Comparison of ENCODE assay signal across 19 cellular contexts in genomic region chr5:34700078-34700452, GRCh38. TPM values are rescaled to one million over a fixed set of nuclear protein-coding genes. Genes with fewer than 3 reads are reported as not detected.
A peak's percentile ranks its signal among the peaks of the same experiment; 100 is the strongest.
DNase-seq lines count a peak whose midpoint lies in the region; ATAC-seq, FAIRE-seq and TF ChIP-seq lines count a peak whose summit lies in the region.
"Had no signal": no experiment of that assay in that cellular context is flagged by ENCODE, and none has a peak within 500 bp of the region (broad histone marks: within the 10 kb centered on the region; RNA-seq: fewer than 3 reads in every experiment).

No MANE protein-coding gene starts in this region.

- intact Hi-C loops in ascending aorta (cut with DNase I): no loop called here
- intact Hi-C loops in left colon (cut with DNase I, micrococcal nuclease): no loop called here

- DNase-seq in H9 (no peak), ascending aorta (ENCODE audit: low spot score in 2 of 2) (no peak), left colon (no peak), smooth muscle cell (lab: John Stamatoyannopoulos, UW; ENCODE audit: unreplicated experiment) (no peak), GM19239 (ENCODE audit: insufficient read length, low spot score) (no peak)
- DNase-seq in activated CD4-positive, alpha-beta T cell treated with anti-CD3 and anti-CD28 coated beads, Interleukin-2, amount 10 ng/mL, durations not matched to agents 7 days and 5 days: no peak
- DNase-seq: CD4-positive, alpha-beta T cell; DMS79; Karpas-422; MM.1S; NCI-H1105 treated with DMSO at 0.1 percent for 48 hours; NCI-H2029 treated with DMSO at 0.1 percent for 48 hours; SIG-M5 had no signal

- no CpG with 5 or more reads among the region's 2 CpGs for WGBS in H9 (ENCODE audit: extremely low coverage, insufficient read length, low lambda C conversion rate)
- WGBS in smooth muscle cell (ENCODE audit: low lambda C conversion rate): 82% methylated on average over 2 of the region's 2 CpGs

- no peaks in the 10 kb centered on the region for H3K9me3 Mint-ChIP-seq in H9
- no peaks in the 10 kb centered on the region for H3K9me3 Mint-ChIP-seq in activated CD4-positive, alpha-beta T cell treated with anti-CD3 and anti-CD28 coated beads, Interleukin-2, amount 10 ng/mL, durations not matched to agents 7 days and 5 days
- H3K9me3 Mint-ChIP-seq: CD4-positive, alpha-beta T cell had no signal

- peaks cover 6 to 16% (median 7%) of the 10 kb centered on the region in 3 experiments; a peak in 5 of 7 replicates for H3K36me3 Mint-ChIP-seq in H9 (ENCODE audit: insufficient read depth in 1 of 3, low read depth in 3 of 3)
- no peaks in the 10 kb centered on the region for H3K36me3 Mint-ChIP-seq in activated CD4-positive, alpha-beta T cell treated with anti-CD3 and anti-CD28 coated beads, Interleukin-2, amount 10 ng/mL, durations not matched to agents 7 days and 5 days (ENCODE audit: low read depth)

- H3K4me3 Mint-ChIP-seq in H9: peak overlapping the region in 1 of 2 experiments; percentile 13; a peak in 1 of 5 replicates
- H3K4me3 Mint-ChIP-seq in activated CD4-positive, alpha-beta T cell treated with anti-CD3 and anti-CD28 coated beads, Interleukin-2, amount 10 ng/mL, durations not matched to agents 7 days and 5 days: no peak overlapping the region
- H3K4me3 Mint-ChIP-seq: B cell; CD4-positive, alpha-beta T cell had no signal

- no peak overlapping the region for H2BK20ac ChIP-seq in H9 (ENCODE audit: low read depth, low read length, poor library complexity, severe bottlenecking)

- H3K36me3 ChIP-seq in ascending aorta (no peaks in the 10 kb centered on the region), smooth muscle cell (ENCODE audit: low read depth) (no peaks in the 10 kb centered on the region)

- no peak overlapping the region for H4K8ac ChIP-seq in H9 (replicated peaks; ENCODE audit: insufficient read length, low read depth, low read length)

- no peak overlapping the region for H3T11ph ChIP-seq in H9 (ENCODE audit: low read length)

- ATAC-seq in left colon: peak; percentile 5
- no peak for ATAC-seq in HG02759 (IDR thresholded peaks at IDR 0.05; ENCODE audit: unreplicated experiment)
- ATAC-seq: GM12878, HCT116 had no signal

- H4K20me1 ChIP-seq in H9 (ENCODE audit: control insufficient read depth, insufficient read depth, insufficient read length): no peaks in the 10 kb centered on the region
- peaks cover 87% of the 10 kb centered on the region for H4K20me1 ChIP-seq in smooth muscle cell (ENCODE audit: low read depth)

- no peak overlapping the region for H3K4me3 ChIP-seq in ascending aorta
- no peak overlapping the region for H3K4me3 ChIP-seq in smooth muscle cell
- H3K4me3 ChIP-seq: GM12878 had no signal

- no peak overlapping the region for H2BK15ac ChIP-seq in H9 (ENCODE audit: low read depth, low read length)

- no peak overlapping the region for H2BK12ac ChIP-seq in H9 (ENCODE audit: insufficient read length, low read depth, low read length)

- no peaks in the 10 kb centered on the region for H3K9me3 ChIP-seq in H9 (ENCODE audit: control insufficient read depth, low read depth, low read length)
- H3K9me3 ChIP-seq in ascending aorta: no peaks in the 10 kb centered on the region
- no peaks in the 10 kb centered on the region for H3K9me3 ChIP-seq in smooth muscle cell (replicated peaks; ENCODE audit: low read depth)

- H4K91ac ChIP-seq in H9 (ENCODE audit: insufficient read length, low read depth, low read length): no peak overlapping the region

- H2BK120ac ChIP-seq in H9 (ENCODE audit: low read depth, low read length, poor library complexity, severe bottlenecking): no peak overlapping the region

- H3K4me2 ChIP-seq in H9 (ENCODE audit: insufficient read depth, insufficient read length, low read length): peak overlapping the region; percentile 1
- peak overlapping the region; percentile 16 for H3K4me2 ChIP-seq in smooth muscle cell

- no peak overlapping the region for H3K14ac ChIP-seq in H9 (ENCODE audit: insufficient read depth, low read length)

- CTCF ChIA-PET in activated CD4-positive, alpha-beta T cell treated with anti-CD3 and anti-CD28 coated beads, Interleukin-2, amount 10 ng/mL, durations not matched to agents 7 days and 5 days (lab: Charles Lee): no interaction called here

- no peaks in the 10 kb centered on the region for H3K27me3 ChIP-seq in H9 (ENCODE audit: insufficient read depth, low read length)
- H3K27me3 ChIP-seq in ascending aorta: no peaks in the 10 kb centered on the region
- no peaks in the 10 kb centered on the region for H3K27me3 ChIP-seq in smooth muscle cell (ENCODE audit: low read depth)

- POLR2A ChIA-PET in activated CD4-positive, alpha-beta T cell treated with anti-CD3 and anti-CD28 coated beads, Interleukin-2, amount 10 ng/mL, durations not matched to agents 7 days and 5 days (lab: Charles Lee): no interaction called here

- peaks cover 64 to 73% of the 10 kb centered on the region in 2 experiments for H3K4me1 Mint-ChIP-seq in H9
- peaks cover 7% of the 10 kb centered on the region for H3K4me1 Mint-ChIP-seq in activated CD4-positive, alpha-beta T cell treated with anti-CD3 and anti-CD28 coated beads, Interleukin-2, amount 10 ng/mL, durations not matched to agents 7 days and 5 days

- TF ChIP-seq CTCF in H9 (conservative IDR thresholded peaks at IDR 0.05): no peak
- no peak for TF ChIP-seq CTCF in ascending aorta (IDR thresholded peaks at IDR 0.05)
- TF ChIP-seq CTCF in smooth muscle cell (IDR thresholded peaks at IDR 0.05; ENCODE audit: borderline replicate concordance, insufficient read depth, poor library complexity, severe bottlenecking): no peak

- H3K27me3 Mint-ChIP-seq in H9 (ENCODE audit: low read depth): no peaks in the 10 kb centered on the region
- H3K27me3 Mint-ChIP-seq in activated CD4-positive, alpha-beta T cell treated with anti-CD3 and anti-CD28 coated beads, Interleukin-2, amount 10 ng/mL, durations not matched to agents 7 days and 5 days: no peaks in the 10 kb centered on the region
- H3K27me3 Mint-ChIP-seq: B cell; CD4-positive, alpha-beta T cell had no signal

- H2BK5ac ChIP-seq in H9 (ENCODE audit: insufficient read length, low read length): no peak overlapping the region

- H3F3A ChIP-seq in smooth muscle cell (ENCODE audit: low read depth): peaks cover 18% of the 10 kb centered on the region

- peak overlapping the region; percentile 6 to 69 (median 10); a peak in 4 of 7 replicates for H3K27ac Mint-ChIP-seq in H9
- H3K27ac Mint-ChIP-seq in activated CD4-positive, alpha-beta T cell treated with anti-CD3 and anti-CD28 coated beads, Interleukin-2, amount 10 ng/mL, durations not matched to agents 7 days and 5 days: no peak overlapping the region
- H3K27ac Mint-ChIP-seq: B cell; CD4-positive, alpha-beta T cell had no signal

- H3K79me1 ChIP-seq in H9 (ENCODE audit: insufficient read depth, low read depth, low read length, poor library complexity, severe bottlenecking): peaks cover 11% of the 10 kb centered on the region

- H3K4me1 ChIP-seq in H9 (ENCODE audit: insufficient read depth, low read length) (peaks cover 17% of the 10 kb centered on the region; the same call in 1 of the 2 replicates), ascending aorta (peaks cover 3% of the 10 kb centered on the region in 2 donors), smooth muscle cell (ENCODE audit: low read depth) (peaks cover 34% of the 10 kb centered on the region)

- H3K79me2 ChIP-seq in H9 (ENCODE audit: insufficient read depth, low read length) (peaks cover 19% of the 10 kb centered on the region; the same call in 1 of the 2 replicates), smooth muscle cell (ENCODE audit: low read depth) (peaks cover 96% of the 10 kb centered on the region)

- H3K9ac ChIP-seq in H9 (ENCODE audit: extremely low read depth, insufficient read length, low read length) (no peak overlapping the region), smooth muscle cell (ENCODE audit: low read depth) (no peak overlapping the region)

- no peaks in the 10 kb centered on the region for H3K23me2 ChIP-seq in H9 (ENCODE audit: insufficient read length, low read depth, low read length, poor library complexity, severe bottlenecking)

- FAIRE-seq in GM19239 (lab: Jason Lieb, UNC): no peak
- FAIRE-seq: GM12878, GM18507, HTR-8/SVneo had no signal

- no peak overlapping the region for H4K5ac ChIP-seq in H9 (ENCODE audit: insufficient read length, low read depth, low read length)

- H3K27ac ChIP-seq in H9 (ENCODE audit: insufficient read length, low read depth, low read length): no peak overlapping the region
- H3K27ac ChIP-seq in ascending aorta: peak overlapping the region; percentile 3 to 10
- peak overlapping the region; percentile 40 for H3K27ac ChIP-seq in smooth muscle cell (ENCODE audit: low read depth)

- no peak overlapping the region for H3K18ac ChIP-seq in H9 (ENCODE audit: insufficient read length, low read depth, low read length)

- no peak overlapping the region for H3K4ac ChIP-seq in H9 (ENCODE audit: low read depth, low read length)

- H3K56ac ChIP-seq in H9 (ENCODE audit: insufficient read length, low read depth, low read length): no peak overlapping the region

- H2AFZ ChIP-seq in H9 (ENCODE audit: low read length) (no peak overlapping the region), smooth muscle cell (ENCODE audit: low read depth) (no peak overlapping the region)

- no peak overlapping the region for H3K23ac ChIP-seq in H9 (ENCODE audit: insufficient read length, low read depth, low read length)

- no peak overlapping the region for H2AK5ac ChIP-seq in H9 (ENCODE audit: insufficient read length, low read length)

RNA-seq across cellular contexts. Expression of gene RAI14, which starts 43.9 kb away (rescaled TPM):
- total RNA-seq in H9 (2021): 118 and 127 TPM in 2 replicates
- 134 TPM for total RNA-seq in ascending aorta
- total RNA-seq in left colon: 10 to 100 TPM; 11.3 to 32.2 TPM
- total RNA-seq in smooth muscle cell: 209 and 211 TPM in 2 replicates
- polyA plus RNA-seq in smooth muscle cell: 111 and 113 TPM in 2 replicates
- under 1 TPM; 0.08 to 0.50 TPM for total RNA-seq in activated CD4-positive, alpha-beta T cell treated with anti-CD3 and anti-CD28 coated beads, Interleukin-2, amount 10 ng/mL, durations not matched to agents 7 days and 5 days

Comparison
In these comparisons a context has a peak if more than half of its experiments do, and no peak if none do; other contexts are left out.
1. RNA of gene RAI14, which starts 43.9 kb away (total RNA-seq): 209 to 211 TPM in smooth muscle cell, 134 TPM in ascending aorta (single experiment), 118 to 127 TPM in H9 and 11.3 to 32.2 TPM in left colon; 0.08 to 0.50 TPM in activated CD4-positive, alpha-beta T cell treated with anti-CD3 and anti-CD28 coated beads, Interleukin-2, amount 10 ng/mL, durations not matched to agents 7 days and 5 days; every median in the first group is over 4 times any median in the second.